Comparison of ENCODE assay signal across 1 cellular context in genomic region chr1:153880962-153881361, GRCh38.
A peak's percentile ranks its signal among the peaks of the same experiment; 100 is the strongest.
TF ChIP-seq lines count a peak whose summit lies in the region.

No MANE protein-coding gene starts in this region.

TF ChIP-seq in HEK293, 187 proteins besides CTCF, POLR2A, EP300 and RAD21 (continued from another document and continues in another):
- TF ChIP-seq PRDM4 (tag by site-specific recombination; IDR thresholded peaks at IDR 0.05), result peak; percentile 72
- 0 out of 2 replicates have a peak, but pooled peaks have one; percentile 18 for TF ChIP-seq SCRT2 (tag by site-specific recombination; IDR thresholded peaks at IDR 0.05)
- no peak; the same call in 1 of the 2 replicates for TF ChIP-seq ZBTB6 (tag by site-specific recombination; IDR thresholded peaks at IDR 0.05)
- TF ChIP-seq ZNF169 (tag by site-specific recombination; IDR thresholded peaks at IDR 0.05), result no peak
- peak; percentile 82 for TF ChIP-seq KLF17 (tag by site-specific recombination; IDR thresholded peaks at IDR 0.05)
- peak; percentile 29; the same call in 1 of the 2 replicates for TF ChIP-seq SP2 (tag by site-specific recombination; IDR thresholded peaks at IDR 0.05)
- no peak for TF ChIP-seq ZNF18 (tag by site-specific recombination; IDR thresholded peaks at IDR 0.05)
- TF ChIP-seq BCL11B (tag by site-specific recombination; IDR thresholded peaks at IDR 0.05; ENCODE audit: low read depth), result no peak
- TF ChIP-seq FEZF1 (tag by site-specific recombination; IDR thresholded peaks at IDR 0.05), result peak; percentile 65; the same call in 1 of the 2 replicates
- TF ChIP-seq ZNF792 (tag by site-specific recombination; IDR thresholded peaks at IDR 0.05), result peak; percentile 98
- peak; percentile 82; the same call in 1 of the 2 replicates for TF ChIP-seq TRIM28 (IDR thresholded peaks at IDR 0.05; ENCODE audit: borderline replicate concordance, low read length)
- no peak for TF ChIP-seq ZNF280D (tag by site-specific recombination; IDR thresholded peaks at IDR 0.05)
- TF ChIP-seq ZNF610 (tag by site-specific recombination; IDR thresholded peaks at IDR 0.05; ENCODE audit: borderline replicate concordance), result peak; percentile 77; the same call in 1 of the 2 replicates
- no peak; the same call in 1 of the 2 replicates for TF ChIP-seq ZNF776 (tag by site-specific recombination; IDR thresholded peaks at IDR 0.05; ENCODE audit: borderline replicate concordance)
- TF ChIP-seq ZNF133 (tag by site-specific recombination; IDR thresholded peaks at IDR 0.05), result no peak
- no peak for TF ChIP-seq ZSCAN5A (tag by site-specific recombination; IDR thresholded peaks at IDR 0.05)
- no peak for TF ChIP-seq ZNF777 (tag by site-specific recombination; IDR thresholded peaks at IDR 0.05; ENCODE audit: borderline replicate concordance)
- 0 out of 2 replicates have a peak, but pooled peaks have one; percentile 57 for TF ChIP-seq ZNF558 (tag by site-specific recombination; IDR thresholded peaks at IDR 0.05)
- no peak for TF ChIP-seq ZNF223 (tag by site-specific recombination; IDR thresholded peaks at IDR 0.05)
- TF ChIP-seq ZNF670 (tag by site-specific recombination; IDR thresholded peaks at IDR 0.05; ENCODE audit: low read depth), result no peak
- no peak for TF ChIP-seq ZBTB8A (tag by site-specific recombination; IDR thresholded peaks at IDR 0.05)
- TF ChIP-seq ZNF560 (tag by site-specific recombination; IDR thresholded peaks at IDR 0.05; ENCODE audit: borderline replicate concordance), result no peak
- TF ChIP-seq KLF8 (tag by site-specific recombination; IDR thresholded peaks at IDR 0.05), result peak; percentile 37; the same call in 1 of the 2 replicates
- TF ChIP-seq KLF7 (tag by site-specific recombination; IDR thresholded peaks at IDR 0.05; ENCODE audit: borderline replicate concordance), result no peak
- peak; percentile 62 for TF ChIP-seq PRDM6 (tag by site-specific recombination; IDR thresholded peaks at IDR 0.05)
- TF ChIP-seq ZNF549 (tag by site-specific recombination; IDR thresholded peaks at IDR 0.05), result peak; percentile 82
- peak; percentile 95 for TF ChIP-seq ZNF629 (tag by site-specific recombination; IDR thresholded peaks at IDR 0.05)
- TF ChIP-seq OSR2 (tag by site-specific recombination; IDR thresholded peaks at IDR 0.05), result peak; percentile 53; the same call in 1 of the 2 replicates
- TF ChIP-seq REST (tag by site-specific recombination; IDR thresholded peaks at IDR 0.05), result no peak
- peak; percentile 76; the same call in 1 of the 2 replicates for TF ChIP-seq ATF2 (tag by site-specific recombination; IDR thresholded peaks at IDR 0.05; ENCODE audit: low read depth)
- TF ChIP-seq ZNF704 (tag by site-specific recombination; IDR thresholded peaks at IDR 0.05), result no peak
- TF ChIP-seq ZFP69B (tag by site-specific recombination; IDR thresholded peaks at IDR 0.05), result peak; percentile 60; the same call in 1 of the 2 replicates
- TF ChIP-seq ELK4 (IDR thresholded peaks at IDR 0.05; ENCODE audit: borderline replicate concordance, low read depth, low read length), result no peak
- TF ChIP-seq ZNF585B (tag by site-specific recombination; IDR thresholded peaks at IDR 0.05), result no peak
- no peak for TF ChIP-seq ZSCAN16 (tag by site-specific recombination; IDR thresholded peaks at IDR 0.05)
- peak; percentile 98 for TF ChIP-seq ZNF600 (tag by site-specific recombination; IDR thresholded peaks at IDR 0.05)
- peak; percentile 89 for TF ChIP-seq SP7 (tag by site-specific recombination; IDR thresholded peaks at IDR 0.05)
- no peak for TF ChIP-seq ZNF274 (IDR thresholded peaks at IDR 0.05; ENCODE audit: low read length)
- TF ChIP-seq ZNF274 (tag by site-specific recombination; IDR thresholded peaks at IDR 0.05; ENCODE audit: borderline replicate concordance), result no peak
